22 cellular contexts compared by ENCODE assay signal in genomic region chr2:68708629-68709028, GRCh38. TPM values are rescaled to one million over a fixed set of nuclear protein-coding genes. Genes with fewer than 3 reads are reported as not detected.
A peak's percentile ranks its signal among the peaks of the same experiment; 100 is the strongest.
DNase-seq lines count a peak whose midpoint lies in the region; ATAC-seq, FAIRE-seq and TF ChIP-seq lines count a peak whose summit lies in the region.
"Had no signal": no experiment of that assay in that cellular context is flagged by ENCODE, and none has a peak within 500 bp of the region (broad histone marks: within the 10 kb centered on the region; RNA-seq: fewer than 3 reads in every experiment).

No MANE protein-coding gene starts in this region.

- no peak overlapping the region for H3K4me3 Mint-ChIP-seq in T-helper 17 cell
- H3K4me3 Mint-ChIP-seq: CD14-positive monocyte; CD4-positive, alpha-beta T cell; CD8-positive, alpha-beta memory T cell; GM23338; HFFc6 had no signal

- TF ChIP-seq POLR2A in GM12891 (IDR thresholded peaks at IDR 0.05; ENCODE audit: low read depth, low read length): no peak
- no peak for TF ChIP-seq POLR2A in lower leg skin (IDR thresholded peaks at IDR 0.05)

- peak overlapping the region; percentile 32 for H3K27ac Mint-ChIP-seq in T-helper 17 cell
- H3K27ac Mint-ChIP-seq: CD4-positive, alpha-beta T cell; GM23338; HFFc6 had no signal

- no peaks in the 10 kb centered on the region for H3K36me3 Mint-ChIP-seq in T-helper 17 cell (ENCODE audit: low read depth)
- H3K36me3 Mint-ChIP-seq: CD8-positive, alpha-beta memory T cell had no signal

- TF ChIP-seq CTCF in lower leg skin (IDR thresholded peaks at IDR 0.05) (no peak), colonic mucosa (IDR thresholded peaks at IDR 0.05) (no peak)

- intact Hi-C loops in lower leg skin (cut with DNase I; ENCODE audit: low total_unique reads): no loop called here
- intact Hi-C loops in colonic mucosa (cut with DNase I): loop anchor here (5.0 kb wide), 2 partner anchors 199 to 219 kb away; no protein-coding TSS in a partner anchor

- peak; percentile 40 for FAIRE-seq in GM12891 (lab: Jason Lieb, UNC)
- FAIRE-seq: A549, D721Med, GM12878 had no signal

- H3K4me2 ChIP-seq in Karpas-422 (ENCODE audit: low read depth, low read length, poor library complexity, severe bottlenecking): no peak overlapping the region
- H3K4me2 ChIP-seq: GM23338 had no signal

- no peaks in the 10 kb centered on the region for H3K27me3 Mint-ChIP-seq in T-helper 17 cell
- H3K27me3 Mint-ChIP-seq: CD4-positive, alpha-beta T cell had no signal

- peaks cover 26% of the 10 kb centered on the region for H3K4me1 ChIP-seq in Karpas-422 (ENCODE audit: low read length)
- no peaks in the 10 kb centered on the region for H3K4me1 ChIP-seq in colonic mucosa
- H3K4me1 ChIP-seq: HAP-1 had no signal

- no peak for DNase-seq in GM12891 (ENCODE audit: insufficient read length, low spot score)
- no peak for DNase-seq in Karpas-422
- DNase-seq in T-helper 17 cell: no peak
- no peak for DNase-seq in lower leg skin (ENCODE audit: low spot score in 2 of 2)
- no peak for DNase-seq in colonic mucosa
- DNase-seq: 8988T; CD4-positive, alpha-beta T cell; CD8-positive, alpha-beta memory T cell; DMS 273 treated with DMSO at 0.1 percent for 48 hours; DMS79 had no signal

- H3K4me3 ChIP-seq in Karpas-422 (ENCODE audit: low read length) (no peak overlapping the region), lower leg skin (ENCODE audit: low read depth, poor library complexity, severe bottlenecking) (no peak overlapping the region), colonic mucosa (no peak overlapping the region)
- H3K4me3 ChIP-seq: A549; BLaER1 treated with 17β-estradiol and CSF1 and Interleukin-3, amounts not matched to agents 10 nM and 100 nM; GM12878; GM23338; HAP-1 had no signal

- H3K27me3 ChIP-seq in Karpas-422 (ENCODE audit: low read length) (no peaks in the 10 kb centered on the region), colonic mucosa (no peaks in the 10 kb centered on the region)
- H3K27me3 ChIP-seq: BE2C; BLaER1 treated with 17β-estradiol and CSF1 and Interleukin-3, amounts not matched to agents 10 nM and 100 nM had no signal

- 0 out of 2 replicates have a peak overlapping the region, but pooled peaks have one; percentile 19 for H2AFZ ChIP-seq in Karpas-422 (ENCODE audit: low read length)
- H2AFZ ChIP-seq: GM23338 had no signal

- peaks cover 8% of the 10 kb centered on the region for H3K4me1 Mint-ChIP-seq in T-helper 17 cell

- no peak overlapping the region for H3K9ac ChIP-seq in Karpas-422 (ENCODE audit: low read length)
- no peak overlapping the region for H3K9ac ChIP-seq in colonic mucosa (ENCODE audit: low read depth in 2 of 2, low read length in 2 of 2)

- H3K9me2 ChIP-seq in Karpas-422 (replicated peaks; ENCODE audit: insufficient read depth, low read length): no peaks in the 10 kb centered on the region

- H3K27ac ChIP-seq in Karpas-422 (ENCODE audit: low read length) (peak overlapping the region; percentile 5; the same call in 1 of the 2 replicates), colonic mucosa (no peak overlapping the region)
- H3K27ac ChIP-seq: A549 had no signal

- no peaks in the 10 kb centered on the region for H4K20me1 ChIP-seq in Karpas-422 (ENCODE audit: insufficient read depth, low read depth, low read length)
- H4K20me1 ChIP-seq: BLaER1 treated with 17β-estradiol and CSF1 and Interleukin-3, amounts not matched to agents 10 nM and 100 nM had no signal

- H3K9me3 ChIP-seq in Karpas-422 (ENCODE audit: low read length): no peaks in the 10 kb centered on the region
- H3K9me3 ChIP-seq in T-helper 17 cell (ENCODE audit: control insufficient read depth, low read length, poor library complexity, severe bottlenecking): no peaks in the 10 kb centered on the region
- H3K9me3 ChIP-seq in colonic mucosa: no peaks in the 10 kb centered on the region
- H3K9me3 ChIP-seq: A549, BE2C, HAP-1 had no signal

- no peaks in the 10 kb centered on the region for H3K79me2 ChIP-seq in Karpas-422 (ENCODE audit: low read length)

- ATAC-seq in T-helper 17 cell (no peak), esophagus mucosa (peak; percentile 92), GM21423 (IDR thresholded peaks at IDR 0.05; ENCODE audit: unreplicated experiment) (no peak), GM19455 (IDR thresholded peaks at IDR 0.05; ENCODE audit: unreplicated experiment) (no peak)

- WGBS in lower leg skin, 2 donors: 39 to 53% methylated on average over 3 of the region's 3 CpGs

- H3K36me3 ChIP-seq in Karpas-422 (ENCODE audit: insufficient read depth, low read length) (no peaks in the 10 kb centered on the region), colonic mucosa (no peaks in the 10 kb centered on the region)
- H3K36me3 ChIP-seq: BE2C; BLaER1 treated with 17β-estradiol and CSF1 and Interleukin-3, amounts not matched to agents 10 nM and 100 nM; HAP-1 had no signal

TF ChIP-seq in GM12891, 5 proteins besides CTCF, POLR2A, EP300 and RAD21:
- TF ChIP-seq TAF1 (IDR thresholded peaks at IDR 0.05; ENCODE audit: low read depth, low read length) (no peak), POU2F2 (IDR thresholded peaks at IDR 0.05; ENCODE audit: low read depth, low read length) (no peak), POLR2AphosphoS5 (IDR thresholded peaks at IDR 0.05; ENCODE audit: low read depth, low read length) (no peak), SPI1 (IDR thresholded peaks at IDR 0.05; ENCODE audit: low read depth, low read length) (no peak), PAX5 (IDR thresholded peaks at IDR 0.05; ENCODE audit: insufficient read depth, low read length, severe bottlenecking) (no peak)

RNA-seq across cellular contexts. Expression of gene ARHGAP25, which starts 26.0 kb away (rescaled TPM):
- 3.8 TPM for polyA plus RNA-seq in GM12891 (2012; ENCODE audit: low read depth, missing spikeins)
- total RNA-seq in Karpas-422 (2014; rRNA removed; shearing (Covaris generic); ENCODE audit: low replicate concordance): 172 and 213 TPM in 2 replicates
- total RNA-seq in T-helper 17 cell (10 to 100 TPM; 75.6 to 90.6 TPM), esophagus mucosa (3.1 TPM), lower leg skin (1 to 10 TPM; 3.3 to 9.6 (median 4.9) TPM), colonic mucosa (1 to 10 TPM; 3.6 to 3.7 TPM)
- total RNA-seq: HFFc6 had no signal

Comparison
In these comparisons a context has a peak if more than half of its experiments do, and no peak if none do; other contexts are left out.
1. RNA of gene ARHGAP25, which starts 26.0 kb away (total RNA-seq): 172 to 213 TPM in Karpas-422 and 75.6 to 90.6 TPM in T-helper 17 cell; 3.3 to 9.6 TPM in lower leg skin, 3.6 to 3.7 TPM in colonic mucosa and 3.1 TPM in esophagus mucosa (single experiment); every median in the first group is over 4 times any median in the second.